18 cellular contexts compared by ENCODE assay signal in genomic region chr16:11051430-11052079, GRCh38.
DNase-seq lines count a peak whose midpoint lies in the region; ATAC-seq, FAIRE-seq and TF ChIP-seq lines count a peak whose summit lies in the region.
"Had no signal": no experiment of that assay in that cellular context is flagged by ENCODE, and none has a peak within 500 bp of the region (broad histone marks: within the 10 kb centered on the region; RNA-seq: fewer than 3 reads in every experiment).

No MANE protein-coding gene starts in this region.

- peaks cover 75% of the 10 kb centered on the region for H3K36me3 Mint-ChIP-seq in activated CD4-positive, alpha-beta memory T cell treated with anti-CD3 and anti-CD28 coated beads, Interleukin-2, amount 10 ng/mL, durations not matched to agents 7 days and 5 days (ENCODE audit: low read depth)
- H3K36me3 Mint-ChIP-seq in immature natural killer cell: peaks cover 17 to 31% (median 30%) of the 10 kb centered on the region in 3 donors

- POLR2A ChIA-PET in activated CD4-positive, alpha-beta memory T cell treated with anti-CD3 and anti-CD28 coated beads, Interleukin-2, amount 10 ng/mL, durations not matched to agents 7 days and 5 days (lab: Charles Lee): interaction anchor here (0.9 to 10.2 kb wide), 47 partner anchors 10 to 310 kb away, joined by 3 to 166 read pairs (median 5); partner anchors contain the start of gene SOCS1

- CTCF ChIA-PET in activated CD4-positive, alpha-beta memory T cell treated with anti-CD3 and anti-CD28 coated beads, Interleukin-2, amount 10 ng/mL, durations not matched to agents 7 days and 5 days (lab: Charles Lee): interaction anchor here (0.7 to 2.9 kb wide), 22 partner anchors 15 to 390 kb away, joined by 3 to 19 read pairs (median 5); partner anchors contain the start of gene SOCS1

- no peak overlapping the region for H2AFZ ChIP-seq in DND-41 (ENCODE audit: low read depth, low read length)

- no peak for FAIRE-seq in pancreas (lab: Jason Lieb, UNC)
- FAIRE-seq: endothelial cell of umbilical vein had no signal

- H3K27me3 ChIP-seq in BLaER1 treated with 17β-estradiol and CSF1 and Interleukin-3, amounts not matched to agents 10 nM and 100 nM: no peaks in the 10 kb centered on the region
- H3K27me3 ChIP-seq in DND-41 (ENCODE audit: insufficient read depth, low read length, poor library complexity) (no peaks in the 10 kb centered on the region), pancreas (no peaks in the 10 kb centered on the region)
- H3K27me3 ChIP-seq: ascending aorta, foreskin keratinocyte, thyroid gland had no signal

- H3K4me3 Mint-ChIP-seq in activated CD4-positive, alpha-beta memory T cell treated with anti-CD3 and anti-CD28 coated beads, Interleukin-2, amount 10 ng/mL, durations not matched to agents 7 days and 5 days: peak overlapping the region; percentile 51
- peak overlapping the region; percentile 55 to 76 (median 66) for H3K4me3 Mint-ChIP-seq in immature natural killer cell
- H3K4me3 Mint-ChIP-seq: activated B cell treated with CpG ODN at 0.5 μM for 24 hours had no signal

- H3K27ac Mint-ChIP-seq in activated CD4-positive, alpha-beta memory T cell treated with anti-CD3 and anti-CD28 coated beads, Interleukin-2, amount 10 ng/mL, durations not matched to agents 7 days and 5 days: peak overlapping the region; percentile 97
- H3K27ac Mint-ChIP-seq in immature natural killer cell: peak overlapping the region; percentile 33 to 94 (median 77)

- ATAC-seq in DND-41 (ENCODE audit: insufficient read depth, low read depth): no peak
- ATAC-seq in HG02610 (IDR thresholded peaks at IDR 0.05; ENCODE audit: unreplicated experiment): no peak
- ATAC-seq in Right ventricle myocardium inferior: no peak
- no peak for ATAC-seq in pancreas
- ATAC-seq: foreskin keratinocyte, left colon had no signal

- peaks cover 18 to 67% (median 56%) of the 10 kb centered on the region in 11 experiments for H3K36me3 ChIP-seq in BLaER1 treated with 17β-estradiol and CSF1 and Interleukin-3, amounts not matched to agents 10 nM and 100 nM
- H3K36me3 ChIP-seq in DND-41 (ENCODE audit: insufficient read depth, low read length): peaks cover 30% of the 10 kb centered on the region
- H3K36me3 ChIP-seq in pancreas: no peaks in the 10 kb centered on the region
- H3K36me3 ChIP-seq: thyroid gland had no signal

- 94 to 96% methylated on average over 17 of the region's 17 CpGs for WGBS in pancreas, 2 donors

- peaks cover 0 to 27% (median 0%) of the 10 kb centered on the region in 11 experiments; a peak in 8 of 22 replicates for H4K20me1 ChIP-seq in BLaER1 treated with 17β-estradiol and CSF1 and Interleukin-3, amounts not matched to agents 10 nM and 100 nM
- no peaks in the 10 kb centered on the region for H4K20me1 ChIP-seq in DND-41 (ENCODE audit: insufficient read depth, low read length)

- H3K27me3 Mint-ChIP-seq in activated CD4-positive, alpha-beta memory T cell treated with anti-CD3 and anti-CD28 coated beads, Interleukin-2, amount 10 ng/mL, durations not matched to agents 7 days and 5 days: no peaks in the 10 kb centered on the region
- H3K27me3 Mint-ChIP-seq in immature natural killer cell (ENCODE audit: low read depth in 3 of 3): peaks cover 4 to 9% (median 5%) of the 10 kb centered on the region in 3 donors
- H3K27me3 Mint-ChIP-seq: activated B cell treated with CpG ODN at 0.5 μM for 24 hours had no signal

- H3K4me1 Mint-ChIP-seq in activated CD4-positive, alpha-beta memory T cell treated with anti-CD3 and anti-CD28 coated beads, Interleukin-2, amount 10 ng/mL, durations not matched to agents 7 days and 5 days: peaks cover 95% of the 10 kb centered on the region
- peaks cover 50% of the 10 kb centered on the region in 2 donors for H3K4me1 Mint-ChIP-seq in immature natural killer cell

- TF ChIP-seq CTCF in DND-41 (IDR thresholded peaks at IDR 0.05; ENCODE audit: borderline replicate concordance, extremely low read depth, low read length, poor library complexity, severe bottlenecking) (no peak), pancreas (IDR thresholded peaks at IDR 0.05) (no peak)

- H3K9me3 Mint-ChIP-seq in activated CD4-positive, alpha-beta memory T cell treated with anti-CD3 and anti-CD28 coated beads, Interleukin-2, amount 10 ng/mL, durations not matched to agents 7 days and 5 days: no peaks in the 10 kb centered on the region
- no peaks in the 10 kb centered on the region for H3K9me3 Mint-ChIP-seq in immature natural killer cell
- H3K9me3 Mint-ChIP-seq: activated B cell treated with CpG ODN at 0.5 μM for 24 hours had no signal

- intact Hi-C loops in Right ventricle myocardium inferior (cut with DNase I): no loop called here
- intact Hi-C loops in pancreas (cut with DNase I): no loop called here

- peak overlapping the region; percentile 56 to 92 (median 78) for H3K4me2 ChIP-seq in BLaER1 treated with 17β-estradiol and CSF1 and Interleukin-3, amounts not matched to agents 10 nM and 100 nM
- peak overlapping the region; percentile 59 for H3K4me2 ChIP-seq in DND-41 (ENCODE audit: insufficient read depth, low read length)

- DNase-seq in DND-41 (no peak), immature natural killer cell (no peak), Right ventricle myocardium inferior (ENCODE audit: missing footprints) (no peak), cerebellar nuclear complex (lab: John Stamatoyannopoulos, UW) (no peak), pancreas (no peak)
- no peak for DNase-seq in activated CD4-positive, alpha-beta memory T cell treated with anti-CD3 and anti-CD28 coated beads, Interleukin-2, amount 10 ng/mL, durations not matched to agents 7 days and 5 days
- DNase-seq: activated B cell treated with CpG ODN at 0.5 μM for 24 hours, DMS79 treated with DMSO at 0.1 percent for 48 hours, foreskin keratinocyte, NCI-H1105 treated with DMSO at 0.1 percent for 48 hours, RPMI8226, SW 1271, thyroid gland had no signal

- peaks cover 37 to 55% (median 45%) of the 10 kb centered on the region in 10 experiments for H3K4me1 ChIP-seq in BLaER1 treated with 17β-estradiol and CSF1 and Interleukin-3, amounts not matched to agents 10 nM and 100 nM
- H3K4me1 ChIP-seq in DND-41 (ENCODE audit: insufficient read depth, low read length) (peaks cover 98% of the 10 kb centered on the region), pancreas (no peaks in the 10 kb centered on the region)

- peak overlapping the region in 1 of 10 experiments; percentile 23; a peak in 1 of 20 replicates for H3K4me3 ChIP-seq in BLaER1 treated with 17β-estradiol and CSF1 and Interleukin-3, amounts not matched to agents 10 nM and 100 nM
- H3K4me3 ChIP-seq in DND-41 (ENCODE audit: low read depth in 1 of 2, low read length in 2 of 2): peak overlapping the region in 1 of 2 experiments; percentile 27; a peak in 2 of 4 replicates
- no peak overlapping the region for H3K4me3 ChIP-seq in pancreas
- H3K4me3 ChIP-seq: ascending aorta, thyroid gland had no signal

- peak overlapping the region in 7 of 11 experiments; percentile 1 to 62 (median 35); a peak in 9 of 22 replicates for H3K27ac ChIP-seq in BLaER1 treated with 17β-estradiol and CSF1 and Interleukin-3, amounts not matched to agents 10 nM and 100 nM
- peak overlapping the region; percentile 97 for H3K27ac ChIP-seq in DND-41 (ENCODE audit: low read length)
- H3K27ac ChIP-seq in pancreas: no peak overlapping the region
- H3K27ac ChIP-seq: ascending aorta, foreskin keratinocyte had no signal

- no peaks in the 10 kb centered on the region for H3K9me3 ChIP-seq in BLaER1 treated with 17β-estradiol and CSF1 and Interleukin-3, amounts not matched to agents 10 nM and 100 nM (replicated peaks in 1 of 11)
- no peaks in the 10 kb centered on the region for H3K9me3 ChIP-seq in DND-41 (ENCODE audit: insufficient read depth, low read length, severe bottlenecking)
- no peaks in the 10 kb centered on the region for H3K9me3 ChIP-seq in pancreas
- H3K9me3 ChIP-seq: ascending aorta, thyroid gland had no signal

- H3K79me2 ChIP-seq in DND-41 (ENCODE audit: insufficient read depth, low read length): no peaks in the 10 kb centered on the region

- peak overlapping the region in 3 of 11 experiments; percentile 10 to 34 (median 15); a peak in 2 of 22 replicates for H3K9ac ChIP-seq in BLaER1 treated with 17β-estradiol and CSF1 and Interleukin-3, amounts not matched to agents 10 nM and 100 nM
- peak overlapping the region; percentile 53 for H3K9ac ChIP-seq in DND-41 (ENCODE audit: low read depth, low read length)

Comparison
In these comparisons a context has a peak if more than half of its experiments do, and no peak if none do; other contexts are left out.
1. H3K27ac ChIP-seq: peak in BLaER1 treated with 17β-estradiol and CSF1 and Interleukin-3, amounts not matched to agents 10 nM and 100 nM (7 of 11) and DND-41 (single experiment); none in pancreas (0 of 4).